1 cellular context compared by ENCODE assay signal in genomic region chr19:42303101-42303464, GRCh38.
TF ChIP-seq lines count a peak whose summit lies in the region.

No MANE protein-coding gene starts in this region.

TF ChIP-seq in HEK293, 187 proteins besides CTCF, POLR2A, EP300 and RAD21 (continued from another document):
- TF ChIP-seq ZSCAN18 (tag by site-specific recombination; IDR thresholded peaks at IDR 0.05): 0 out of 2 replicates have a peak, but pooled peaks have one; percentile 4
- TF ChIP-seq ZNF292 (tag by site-specific recombination; IDR thresholded peaks at IDR 0.05; ENCODE audit: borderline replicate concordance, low read depth): no peak
- TF ChIP-seq ZNF214 (tag by site-specific recombination; IDR thresholded peaks at IDR 0.05; ENCODE audit: borderline replicate concordance): no peak
- TF ChIP-seq ZNF654 (tag by site-specific recombination; IDR thresholded peaks at IDR 0.05; ENCODE audit: low read depth): no peak
- TF ChIP-seq ZNF391 (tag by site-specific recombination; IDR thresholded peaks at IDR 0.05; ENCODE audit: borderline replicate concordance, low read depth): no peak
- 0 out of 2 replicates have a peak, but pooled peaks have one; percentile 6 for TF ChIP-seq ZNF558 (tag by site-specific recombination; IDR thresholded peaks at IDR 0.05)
- no peak for TF ChIP-seq ZNF677 (tag by site-specific recombination; IDR thresholded peaks at IDR 0.05)
- no peak for TF ChIP-seq SCRT1 (tag by site-specific recombination; IDR thresholded peaks at IDR 0.05; ENCODE audit: borderline replicate concordance)
- 0 out of 2 replicates have a peak, but pooled peaks have one; percentile 12 for TF ChIP-seq ZNF664 (tag by site-specific recombination; IDR thresholded peaks at IDR 0.05)
- no peak for TF ChIP-seq ZFP69B (tag by site-specific recombination; IDR thresholded peaks at IDR 0.05)
- no peak for TF ChIP-seq TCF7L2 (IDR thresholded peaks at IDR 0.05; ENCODE audit: borderline replicate concordance, low read depth, low read length)
- TF ChIP-seq SP7 (tag by site-specific recombination; IDR thresholded peaks at IDR 0.05): no peak
- TF ChIP-seq, protein P1, sequence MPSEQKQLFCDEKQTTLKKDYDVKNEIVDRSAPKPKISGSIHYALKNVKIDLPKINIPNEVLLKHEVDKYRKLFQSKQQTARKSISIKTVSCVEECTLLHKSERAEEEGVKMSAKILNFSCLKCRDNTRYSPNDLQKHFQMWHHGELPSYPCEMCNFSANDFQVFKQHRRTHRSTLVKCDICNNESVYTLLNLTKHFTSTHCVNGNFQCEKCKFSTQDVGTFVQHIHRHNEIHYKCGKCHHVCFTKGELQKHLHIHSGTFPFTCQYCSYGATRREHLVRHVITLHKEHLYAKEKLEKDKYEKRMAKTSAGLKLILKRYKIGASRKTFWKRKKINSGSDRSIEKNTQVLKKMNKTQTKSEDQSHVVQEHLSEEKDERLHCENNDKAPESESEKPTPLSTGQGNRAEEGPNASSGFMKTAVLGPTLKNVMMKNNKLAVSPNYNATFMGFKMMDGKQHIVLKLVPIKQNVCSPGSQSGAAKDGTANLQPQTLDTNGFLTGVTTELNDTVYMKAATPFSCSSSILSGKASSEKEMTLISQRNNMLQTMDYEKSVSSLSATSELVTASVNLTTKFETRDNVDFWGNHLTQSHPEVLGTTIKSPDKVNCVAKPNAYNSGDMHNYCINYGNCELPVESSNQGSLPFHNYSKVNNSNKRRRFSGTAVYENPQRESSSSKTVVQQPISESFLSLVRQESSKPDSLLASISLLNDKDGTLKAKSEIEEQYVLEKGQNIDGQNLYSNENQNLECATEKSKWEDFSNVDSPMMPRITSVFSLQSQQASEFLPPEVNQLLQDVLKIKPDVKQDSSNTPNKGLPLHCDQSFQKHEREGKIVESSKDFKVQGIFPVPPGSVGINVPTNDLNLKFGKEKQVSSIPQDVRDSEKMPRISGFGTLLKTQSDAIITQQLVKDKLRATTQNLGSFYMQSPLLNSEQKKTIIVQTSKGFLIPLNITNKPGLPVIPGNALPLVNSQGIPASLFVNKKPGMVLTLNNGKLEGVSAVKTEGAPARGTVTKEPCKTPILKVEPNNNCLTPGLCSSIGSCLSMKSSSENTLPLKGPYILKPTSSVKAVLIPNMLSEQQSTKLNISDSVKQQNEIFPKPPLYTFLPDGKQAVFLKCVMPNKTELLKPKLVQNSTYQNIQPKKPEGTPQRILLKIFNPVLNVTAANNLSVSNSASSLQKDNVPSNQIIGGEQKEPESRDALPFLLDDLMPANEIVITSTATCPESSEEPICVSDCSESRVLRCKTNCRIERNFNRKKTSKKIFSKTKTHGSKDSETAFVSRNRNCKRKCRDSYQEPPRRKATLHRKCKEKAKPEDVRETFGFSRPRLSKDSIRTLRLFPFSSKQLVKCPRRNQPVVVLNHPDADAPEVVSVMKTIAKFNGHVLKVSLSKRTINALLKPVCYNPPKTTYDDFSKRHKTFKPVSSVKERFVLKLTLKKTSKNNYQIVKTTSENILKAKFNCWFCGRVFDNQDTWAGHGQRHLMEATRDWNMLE (tag by site-specific recombination; conservative IDR thresholded peaks at IDR 0.05; ENCODE audit: low read depth): no peak
- TF ChIP-seq ZNF18 (tag by site-specific recombination; IDR thresholded peaks at IDR 0.05): no peak
- 0 out of 2 replicates have a peak, but pooled peaks have one; percentile 26 for TF ChIP-seq MZF1 (tag by site-specific recombination; IDR thresholded peaks at IDR 0.05; ENCODE audit: borderline replicate concordance)
- TF ChIP-seq ZNF157 (tag by site-specific recombination; IDR thresholded peaks at IDR 0.05): no peak
- no peak for TF ChIP-seq ZXDB (tag by site-specific recombination; IDR thresholded peaks at IDR 0.05)
- no peak for TF ChIP-seq ZNF660 (tag by site-specific recombination; IDR thresholded peaks at IDR 0.05)
- no peak for TF ChIP-seq ZNF623 (tag by site-specific recombination; IDR thresholded peaks at IDR 0.05)
- peak; percentile 76 for TF ChIP-seq ZBTB48 (tag by site-specific recombination; IDR thresholded peaks at IDR 0.05)
- TF ChIP-seq ZNF146 (tag by site-specific recombination; IDR thresholded peaks at IDR 0.05): no peak
- TF ChIP-seq MYNN (tag by site-specific recombination; IDR thresholded peaks at IDR 0.05; ENCODE audit: borderline replicate concordance): no peak
- 0 out of 2 replicates have a peak, but pooled peaks have one; percentile 18 for TF ChIP-seq ZNF600 (tag by site-specific recombination; IDR thresholded peaks at IDR 0.05)
- no peak for TF ChIP-seq BCL11B (tag by site-specific recombination; IDR thresholded peaks at IDR 0.05; ENCODE audit: low read depth)
- TF ChIP-seq, protein P2, sequence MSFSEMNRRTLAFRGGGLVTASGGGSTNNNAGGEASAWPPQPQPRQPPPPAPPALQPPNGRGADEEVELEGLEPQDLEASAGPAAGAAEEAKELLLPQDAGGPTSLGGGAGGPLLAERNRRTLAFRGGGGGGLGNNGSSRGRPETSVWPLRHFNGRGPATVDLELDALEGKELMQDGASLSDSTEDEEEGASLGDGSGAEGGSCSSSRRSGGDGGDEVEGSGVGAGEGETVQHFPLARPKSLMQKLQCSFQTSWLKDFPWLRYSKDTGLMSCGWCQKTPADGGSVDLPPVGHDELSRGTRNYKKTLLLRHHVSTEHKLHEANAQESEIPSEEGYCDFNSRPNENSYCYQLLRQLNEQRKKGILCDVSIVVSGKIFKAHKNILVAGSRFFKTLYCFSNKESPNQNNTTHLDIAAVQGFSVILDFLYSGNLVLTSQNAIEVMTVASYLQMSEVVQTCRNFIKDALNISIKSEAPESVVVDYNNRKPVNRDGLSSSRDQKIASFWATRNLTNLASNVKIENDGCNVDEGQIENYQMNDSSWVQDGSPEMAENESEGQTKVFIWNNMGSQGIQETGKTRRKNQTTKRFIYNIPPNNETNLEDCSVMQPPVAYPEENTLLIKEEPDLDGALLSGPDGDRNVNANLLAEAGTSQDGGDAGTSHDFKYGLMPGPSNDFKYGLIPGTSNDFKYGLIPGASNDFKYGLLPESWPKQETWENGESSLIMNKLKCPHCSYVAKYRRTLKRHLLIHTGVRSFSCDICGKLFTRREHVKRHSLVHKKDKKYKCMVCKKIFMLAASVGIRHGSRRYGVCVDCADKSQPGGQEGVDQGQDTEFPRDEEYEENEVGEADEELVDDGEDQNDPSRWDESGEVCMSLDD (tag by site-specific recombination; IDR thresholded peaks at IDR 0.05): no peak
- no peak for TF ChIP-seq ZNF175 (tag by site-specific recombination; IDR thresholded peaks at IDR 0.05)
- TF ChIP-seq, protein P3, sequence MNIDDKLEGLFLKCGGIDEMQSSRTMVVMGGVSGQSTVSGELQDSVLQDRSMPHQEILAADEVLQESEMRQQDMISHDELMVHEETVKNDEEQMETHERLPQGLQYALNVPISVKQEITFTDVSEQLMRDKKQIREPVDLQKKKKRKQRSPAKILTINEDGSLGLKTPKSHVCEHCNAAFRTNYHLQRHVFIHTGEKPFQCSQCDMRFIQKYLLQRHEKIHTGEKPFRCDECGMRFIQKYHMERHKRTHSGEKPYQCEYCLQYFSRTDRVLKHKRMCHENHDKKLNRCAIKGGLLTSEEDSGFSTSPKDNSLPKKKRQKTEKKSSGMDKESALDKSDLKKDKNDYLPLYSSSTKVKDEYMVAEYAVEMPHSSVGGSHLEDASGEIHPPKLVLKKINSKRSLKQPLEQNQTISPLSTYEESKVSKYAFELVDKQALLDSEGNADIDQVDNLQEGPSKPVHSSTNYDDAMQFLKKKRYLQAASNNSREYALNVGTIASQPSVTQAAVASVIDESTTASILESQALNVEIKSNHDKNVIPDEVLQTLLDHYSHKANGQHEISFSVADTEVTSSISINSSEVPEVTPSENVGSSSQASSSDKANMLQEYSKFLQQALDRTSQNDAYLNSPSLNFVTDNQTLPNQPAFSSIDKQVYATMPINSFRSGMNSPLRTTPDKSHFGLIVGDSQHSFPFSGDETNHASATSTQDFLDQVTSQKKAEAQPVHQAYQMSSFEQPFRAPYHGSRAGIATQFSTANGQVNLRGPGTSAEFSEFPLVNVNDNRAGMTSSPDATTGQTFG (tag by site-specific recombination; IDR thresholded peaks at IDR 0.05; ENCODE audit: borderline replicate concordance): no peak
- TF ChIP-seq, protein P4, sequence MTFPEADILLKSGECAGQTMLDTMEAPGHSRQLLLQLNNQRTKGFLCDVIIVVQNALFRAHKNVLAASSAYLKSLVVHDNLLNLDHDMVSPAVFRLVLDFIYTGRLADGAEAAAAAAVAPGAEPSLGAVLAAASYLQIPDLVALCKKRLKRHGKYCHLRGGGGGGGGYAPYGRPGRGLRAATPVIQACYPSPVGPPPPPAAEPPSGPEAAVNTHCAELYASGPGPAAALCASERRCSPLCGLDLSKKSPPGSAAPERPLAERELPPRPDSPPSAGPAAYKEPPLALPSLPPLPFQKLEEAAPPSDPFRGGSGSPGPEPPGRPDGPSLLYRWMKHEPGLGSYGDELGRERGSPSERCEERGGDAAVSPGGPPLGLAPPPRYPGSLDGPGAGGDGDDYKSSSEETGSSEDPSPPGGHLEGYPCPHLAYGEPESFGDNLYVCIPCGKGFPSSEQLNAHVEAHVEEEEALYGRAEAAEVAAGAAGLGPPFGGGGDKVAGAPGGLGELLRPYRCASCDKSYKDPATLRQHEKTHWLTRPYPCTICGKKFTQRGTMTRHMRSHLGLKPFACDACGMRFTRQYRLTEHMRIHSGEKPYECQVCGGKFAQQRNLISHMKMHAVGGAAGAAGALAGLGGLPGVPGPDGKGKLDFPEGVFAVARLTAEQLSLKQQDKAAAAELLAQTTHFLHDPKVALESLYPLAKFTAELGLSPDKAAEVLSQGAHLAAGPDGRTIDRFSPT (tag by site-specific recombination; IDR thresholded peaks at IDR 0.05): no peak
- TF ChIP-seq ZNF350 (tag by site-specific recombination; IDR thresholded peaks at IDR 0.05): no peak
- TF ChIP-seq ZNF501 (tag by site-specific recombination; IDR thresholded peaks at IDR 0.05): no peak
- TF ChIP-seq ZNF621 (tag by site-specific recombination; IDR thresholded peaks at IDR 0.05): no peak
- TF ChIP-seq ZNF571 (tag by site-specific recombination; IDR thresholded peaks at IDR 0.05): no peak
- TF ChIP-seq YY2 (tag by site-specific recombination; IDR thresholded peaks at IDR 0.05): 0 out of 2 replicates have a peak, but pooled peaks have one; percentile 31
- TF ChIP-seq EGR2 (tag by site-specific recombination; IDR thresholded peaks at IDR 0.05; ENCODE audit: low read depth): no peak; the same call in 1 of the 2 replicates
- no peak for TF ChIP-seq ZNF792 (tag by site-specific recombination; IDR thresholded peaks at IDR 0.05)
TF ChIP-seq in HEK293: peak in this region for 7.
